In the genomic region with DNA sequence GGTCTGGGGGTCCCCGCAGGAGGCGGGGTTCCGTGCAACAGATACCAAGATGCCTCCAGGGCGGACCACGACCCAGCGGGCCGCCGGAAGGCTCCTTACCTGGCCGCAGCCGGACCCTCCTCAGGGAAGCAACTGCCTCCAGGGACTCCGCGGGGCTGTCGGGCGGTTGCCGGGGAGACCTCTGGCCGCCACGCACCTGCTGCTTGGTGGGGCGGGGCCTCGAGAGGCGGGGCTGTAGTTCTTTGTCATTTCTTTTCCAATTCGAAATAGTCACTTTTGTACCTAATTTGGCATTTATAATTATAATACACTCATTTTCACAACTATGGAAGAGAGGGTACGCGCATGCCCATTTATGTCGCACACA, we compare ENCODE assay signal across 1 cellular context.
TF ChIP-seq lines count a peak whose summit lies in the region.

No MANE protein-coding gene starts in this region.

TF ChIP-seq in HEK293, 187 proteins besides CTCF, POLR2A, EP300 and RAD21 (continued from another document):
- TF ChIP-seq, protein P1, sequence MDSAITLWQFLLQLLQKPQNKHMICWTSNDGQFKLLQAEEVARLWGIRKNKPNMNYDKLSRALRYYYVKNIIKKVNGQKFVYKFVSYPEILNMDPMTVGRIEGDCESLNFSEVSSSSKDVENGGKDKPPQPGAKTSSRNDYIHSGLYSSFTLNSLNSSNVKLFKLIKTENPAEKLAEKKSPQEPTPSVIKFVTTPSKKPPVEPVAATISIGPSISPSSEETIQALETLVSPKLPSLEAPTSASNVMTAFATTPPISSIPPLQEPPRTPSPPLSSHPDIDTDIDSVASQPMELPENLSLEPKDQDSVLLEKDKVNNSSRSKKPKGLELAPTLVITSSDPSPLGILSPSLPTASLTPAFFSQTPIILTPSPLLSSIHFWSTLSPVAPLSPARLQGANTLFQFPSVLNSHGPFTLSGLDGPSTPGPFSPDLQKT (IDR thresholded peaks at IDR 0.05; ENCODE audit: borderline replicate concordance, low read depth, low read length): no peak
- TF ChIP-seq, protein P2, sequence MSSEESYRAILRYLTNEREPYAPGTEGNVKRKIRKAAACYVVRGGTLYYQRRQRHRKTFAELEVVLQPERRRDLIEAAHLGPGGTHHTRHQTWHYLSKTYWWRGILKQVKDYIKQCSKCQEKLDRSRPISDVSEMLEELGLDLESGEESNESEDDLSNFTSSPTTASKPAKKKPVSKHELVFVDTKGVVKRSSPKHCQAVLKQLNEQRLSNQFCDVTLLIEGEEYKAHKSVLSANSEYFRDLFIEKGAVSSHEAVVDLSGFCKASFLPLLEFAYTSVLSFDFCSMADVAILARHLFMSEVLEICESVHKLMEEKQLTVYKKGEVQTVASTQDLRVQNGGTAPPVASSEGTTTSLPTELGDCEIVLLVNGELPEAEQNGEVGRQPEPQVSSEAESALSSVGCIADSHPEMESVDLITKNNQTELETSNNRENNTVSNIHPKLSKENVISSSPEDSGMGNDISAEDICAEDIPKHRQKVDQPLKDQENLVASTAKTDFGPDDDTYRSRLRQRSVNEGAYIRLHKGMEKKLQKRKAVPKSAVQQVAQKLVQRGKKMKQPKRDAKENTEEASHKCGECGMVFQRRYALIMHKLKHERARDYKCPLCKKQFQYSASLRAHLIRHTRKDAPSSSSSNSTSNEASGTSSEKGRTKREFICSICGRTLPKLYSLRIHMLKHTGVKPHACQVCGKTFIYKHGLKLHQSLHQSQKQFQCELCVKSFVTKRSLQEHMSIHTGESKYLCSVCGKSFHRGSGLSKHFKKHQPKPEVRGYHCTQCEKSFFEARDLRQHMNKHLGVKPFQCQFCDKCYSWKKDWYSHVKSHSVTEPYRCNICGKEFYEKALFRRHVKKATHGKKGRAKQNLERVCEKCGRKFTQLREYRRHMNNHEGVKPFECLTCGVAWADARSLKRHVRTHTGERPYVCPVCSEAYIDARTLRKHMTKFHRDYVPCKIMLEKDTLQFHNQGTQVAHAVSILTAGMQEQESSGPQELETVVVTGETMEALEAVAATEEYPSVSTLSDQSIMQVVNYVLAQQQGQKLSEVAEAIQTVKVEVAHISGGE (tag by site-specific recombination; conservative IDR thresholded peaks at IDR 0.05; ENCODE audit: low read depth): peak; percentile 61
- TF ChIP-seq ZNF221 (tag by site-specific recombination; IDR thresholded peaks at IDR 0.05; ENCODE audit: borderline replicate concordance): no peak
- TF ChIP-seq SP2 (tag by site-specific recombination; IDR thresholded peaks at IDR 0.05): peak; percentile 32
- TF ChIP-seq ZNF223 (tag by site-specific recombination; IDR thresholded peaks at IDR 0.05): no peak
- no peak for TF ChIP-seq HOXA7 (CRISPR knock-in tag; IDR thresholded peaks at IDR 0.05; ENCODE audit: borderline replicate concordance)
- no peak for TF ChIP-seq ZNF513 (tag by site-specific recombination; IDR thresholded peaks at IDR 0.05)
- TF ChIP-seq ZNF623 (tag by site-specific recombination; IDR thresholded peaks at IDR 0.05): no peak
- no peak for TF ChIP-seq ZNF239 (tag by site-specific recombination; IDR thresholded peaks at IDR 0.05)
- no peak for TF ChIP-seq MYNN (tag by site-specific recombination; IDR thresholded peaks at IDR 0.05; ENCODE audit: borderline replicate concordance)
- no peak for TF ChIP-seq ZNF133 (tag by site-specific recombination; IDR thresholded peaks at IDR 0.05)
- TF ChIP-seq PRDM6 (tag by site-specific recombination; IDR thresholded peaks at IDR 0.05): no peak
- TF ChIP-seq, protein P3, sequence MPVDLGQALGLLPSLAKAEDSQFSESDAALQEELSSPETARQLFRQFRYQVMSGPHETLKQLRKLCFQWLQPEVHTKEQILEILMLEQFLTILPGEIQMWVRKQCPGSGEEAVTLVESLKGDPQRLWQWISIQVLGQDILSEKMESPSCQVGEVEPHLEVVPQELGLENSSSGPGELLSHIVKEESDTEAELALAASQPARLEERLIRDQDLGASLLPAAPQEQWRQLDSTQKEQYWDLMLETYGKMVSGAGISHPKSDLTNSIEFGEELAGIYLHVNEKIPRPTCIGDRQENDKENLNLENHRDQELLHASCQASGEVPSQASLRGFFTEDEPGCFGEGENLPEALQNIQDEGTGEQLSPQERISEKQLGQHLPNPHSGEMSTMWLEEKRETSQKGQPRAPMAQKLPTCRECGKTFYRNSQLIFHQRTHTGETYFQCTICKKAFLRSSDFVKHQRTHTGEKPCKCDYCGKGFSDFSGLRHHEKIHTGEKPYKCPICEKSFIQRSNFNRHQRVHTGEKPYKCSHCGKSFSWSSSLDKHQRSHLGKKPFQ (tag by site-specific recombination; IDR thresholded peaks at IDR 0.05): no peak
- no peak for TF ChIP-seq ZSCAN18 (tag by site-specific recombination; IDR thresholded peaks at IDR 0.05)
- no peak for TF ChIP-seq GLI2 (tag by site-specific recombination; IDR thresholded peaks at IDR 0.05; ENCODE audit: borderline replicate concordance, low read depth)
- no peak for TF ChIP-seq ZNF202 (tag by site-specific recombination; IDR thresholded peaks at IDR 0.05; ENCODE audit: borderline replicate concordance)
- no peak for TF ChIP-seq GLI4 (tag by site-specific recombination; IDR thresholded peaks at IDR 0.05)
- no peak for TF ChIP-seq ZNF121 (tag by site-specific recombination; IDR thresholded peaks at IDR 0.05)
- TF ChIP-seq, protein P4, sequence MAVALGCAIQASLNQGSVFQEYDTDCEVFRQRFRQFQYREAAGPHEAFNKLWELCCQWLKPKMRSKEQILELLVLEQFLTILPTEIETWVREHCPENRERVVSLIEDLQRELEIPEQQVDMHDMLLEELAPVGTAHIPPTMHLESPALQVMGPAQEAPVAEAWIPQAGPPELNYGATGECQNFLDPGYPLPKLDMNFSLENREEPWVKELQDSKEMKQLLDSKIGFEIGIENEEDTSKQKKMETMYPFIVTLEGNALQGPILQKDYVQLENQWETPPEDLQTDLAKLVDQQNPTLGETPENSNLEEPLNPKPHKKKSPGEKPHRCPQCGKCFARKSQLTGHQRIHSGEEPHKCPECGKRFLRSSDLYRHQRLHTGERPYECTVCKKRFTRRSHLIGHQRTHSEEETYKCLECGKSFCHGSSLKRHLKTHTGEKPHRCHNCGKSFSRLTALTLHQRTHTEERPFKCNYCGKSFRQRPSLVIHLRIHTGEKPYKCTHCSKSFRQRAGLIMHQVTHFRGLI (tag by site-specific recombination; IDR thresholded peaks at IDR 0.05): no peak
- no peak for TF ChIP-seq ZXDB (tag by site-specific recombination; IDR thresholded peaks at IDR 0.05)
- no peak for TF ChIP-seq ZNF600 (tag by site-specific recombination; IDR thresholded peaks at IDR 0.05)
- TF ChIP-seq RBAK (tag by site-specific recombination; IDR thresholded peaks at IDR 0.05): no peak
- no peak for TF ChIP-seq SCRT1 (tag by site-specific recombination; IDR thresholded peaks at IDR 0.05; ENCODE audit: borderline replicate concordance)
- no peak for TF ChIP-seq KLF16 (tag by site-specific recombination; IDR thresholded peaks at IDR 0.05)
- TF ChIP-seq, protein P5, sequence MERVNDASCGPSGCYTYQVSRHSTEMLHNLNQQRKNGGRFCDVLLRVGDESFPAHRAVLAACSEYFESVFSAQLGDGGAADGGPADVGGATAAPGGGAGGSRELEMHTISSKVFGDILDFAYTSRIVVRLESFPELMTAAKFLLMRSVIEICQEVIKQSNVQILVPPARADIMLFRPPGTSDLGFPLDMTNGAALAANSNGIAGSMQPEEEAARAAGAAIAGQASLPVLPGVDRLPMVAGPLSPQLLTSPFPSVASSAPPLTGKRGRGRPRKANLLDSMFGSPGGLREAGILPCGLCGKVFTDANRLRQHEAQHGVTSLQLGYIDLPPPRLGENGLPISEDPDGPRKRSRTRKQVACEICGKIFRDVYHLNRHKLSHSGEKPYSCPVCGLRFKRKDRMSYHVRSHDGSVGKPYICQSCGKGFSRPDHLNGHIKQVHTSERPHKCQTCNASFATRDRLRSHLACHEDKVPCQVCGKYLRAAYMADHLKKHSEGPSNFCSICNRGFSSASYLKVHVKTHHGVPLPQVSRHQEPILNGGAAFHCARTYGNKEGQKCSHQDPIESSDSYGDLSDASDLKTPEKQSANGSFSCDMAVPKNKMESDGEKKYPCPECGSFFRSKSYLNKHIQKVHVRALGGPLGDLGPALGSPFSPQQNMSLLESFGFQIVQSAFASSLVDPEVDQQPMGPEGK (tag by site-specific recombination; IDR thresholded peaks at IDR 0.05): no peak
- TF ChIP-seq ZNF169 (tag by site-specific recombination; IDR thresholded peaks at IDR 0.05): no peak
- no peak for TF ChIP-seq OVOL3 (tag by site-specific recombination; IDR thresholded peaks at IDR 0.05)
